ENCODE assay signal across 32 cellular contexts in the genomic region with DNA sequence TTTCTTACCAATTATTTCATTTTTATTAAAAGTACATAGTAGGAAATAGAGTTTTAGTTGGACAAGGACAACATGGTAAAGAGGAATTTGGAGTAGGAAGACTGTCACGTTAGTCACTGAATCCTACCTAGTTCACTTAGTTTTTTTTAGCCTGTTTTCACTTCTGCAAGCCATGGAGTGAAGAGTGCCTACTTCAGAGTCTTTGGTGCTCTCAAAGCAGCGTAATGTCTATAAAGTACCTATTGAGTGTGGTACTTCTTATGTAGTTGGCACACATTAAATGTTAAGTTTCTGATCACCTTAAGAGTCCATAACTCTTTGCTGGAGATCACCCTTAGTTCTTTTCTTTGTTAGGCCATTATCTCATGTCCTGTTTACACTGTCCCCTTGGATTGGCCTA.
A peak's percentile ranks its signal among the peaks of the same experiment; 100 is the strongest.
DNase-seq lines count a peak whose midpoint lies in the region; ATAC-seq, FAIRE-seq and TF ChIP-seq lines count a peak whose summit lies in the region.
"Had no signal": no experiment of that assay in that cellular context is flagged by ENCODE, and none has a peak within 500 bp of the region (broad histone marks: within the 10 kb centered on the region; RNA-seq: fewer than 3 reads in every experiment).

No MANE protein-coding gene starts in this region.

- no peaks in the 10 kb centered on the region for H3K9me3 Mint-ChIP-seq in CD4-positive, alpha-beta memory T cell
- H3K9me3 Mint-ChIP-seq: activated B cell treated with CpG ODN at 0.5 μM for 24 hours; CD4-positive, alpha-beta T cell; IgD-negative memory B cell; naive thymus-derived CD8-positive, alpha-beta T cell; T-helper 1 cell treated with Interleukin-12 subunit alpha and Interleukin-12 subunit beta and Interleukin-4 antibody, amounts not matched to agents 30 μg/mL and 1 μg/mL, for 36 hours had no signal

- DNase-seq in A549 (ENCODE audit: low read depth in 1 of 2, low spot score in 1 of 2) (no peak), Karpas-422 (no peak), esophagus muscularis mucosa (ENCODE audit: extremely low spot score) (no peak), sigmoid colon (no peak), thyroid gland (no peak), H7 (no peak)
- DNase-seq in CD4-positive, alpha-beta memory T cell, result no peak
- DNase-seq: activated B cell treated with CpG ODN at 0.5 μM for 24 hours; activated CD4-positive, alpha-beta T cell treated with anti-CD3 and anti-CD28 coated beads, Interleukin-2, amount 50 U/mL, for 1 hour; activated effector memory CD4-positive, alpha-beta T cell treated with Interleukin-2 at 50 U/mL for 16 hours; activated T-cell treated with anti-CD3 and anti-CD28 coated beads, Interleukin-2, amount 50 U/mL, for 1 hour; CD4-positive, alpha-beta T cell; foreskin keratinocyte; kidney; naive thymus-derived CD8-positive, alpha-beta T cell; NCI-H1105; NCI-H187; NCI-H2171 treated with DMSO at 0.1 percent for 48 hours; NCI-H510A treated with DMSO at 0.1 percent for 48 hours; nucleus accumbens; stimulated activated CD4-positive, alpha-beta T cell treated with anti-CD3 and anti-CD28 coated beads, Interleukin-15, amount 100 ng/mL, for 24 hours; stimulated activated CD4-positive, alpha-beta T cell treated with anti-CD3 and anti-CD28 coated beads, Interleukin-4, amount 100 ng/mL, for 4 hours; substantia nigra had no signal

- TF ChIP-seq POLR2A in A549 (IDR thresholded peaks at IDR 0.05; ENCODE audit: low read length) (no peak), esophagus muscularis mucosa (IDR thresholded peaks at IDR 0.05; ENCODE audit: low read depth) (no peak), sigmoid colon (IDR thresholded peaks at IDR 0.05) (no peak), thyroid gland (IDR thresholded peaks at IDR 0.05) (no peak)

- TF ChIP-seq EP300 in A549 (IDR thresholded peaks at IDR 0.05) (no peak), esophagus muscularis mucosa (IDR thresholded peaks at IDR 0.05) (no peak), sigmoid colon (IDR thresholded peaks at IDR 0.05) (no peak)

- H3K4me3 ChIP-seq in A549 (no peak overlapping the region), Karpas-422 (ENCODE audit: low read length) (no peak overlapping the region), esophagus muscularis mucosa (no peak overlapping the region), sigmoid colon (no peak overlapping the region), thyroid gland (replicated peaks in 1 of 3) (no peak overlapping the region), H7 (ENCODE audit: insufficient read depth, low read depth, low read length) (no peak overlapping the region)
- H3K4me3 ChIP-seq in CD4-positive, alpha-beta memory T cell (ENCODE audit: low read length in 2 of 2), result no peak overlapping the region
- H3K4me3 ChIP-seq: cardiac muscle cell, vagina had no signal

- ATAC-seq in A549 (no peak), HG03159 (IDR thresholded peaks at IDR 0.05; ENCODE audit: unreplicated experiment) (no peak)
- ATAC-seq: activated naive CD4-positive, alpha-beta T cell treated with anti-CD3 and anti-CD28 coated beads, Interleukin-2, amount 50 U/mL, for 72 hours; foreskin keratinocyte; naive thymus-derived CD8-positive, alpha-beta T cell had no signal

- no peak overlapping the region for H3K27ac Mint-ChIP-seq in CD4-positive, alpha-beta memory T cell
- H3K27ac Mint-ChIP-seq: activated B cell treated with CpG ODN at 0.5 μM for 24 hours; activated naive CD4-positive, alpha-beta T cell treated with anti-CD3 and anti-CD28 coated beads, Interleukin-2, amount 50 U/mL, for 72 hours; CD4-positive, alpha-beta T cell; IgD-negative memory B cell; naive thymus-derived CD8-positive, alpha-beta T cell; T-helper 1 cell treated with Interleukin-12 subunit alpha and Interleukin-12 subunit beta and Interleukin-4 antibody, amounts not matched to agents 30 μg/mL and 1 μg/mL, for 36 hours had no signal

- H3K4me2 ChIP-seq in A549 (peak overlapping the region; percentile 26; the same call in 1 of the 3 replicates), Karpas-422 (ENCODE audit: low read depth, low read length, poor library complexity, severe bottlenecking) (no peak overlapping the region)

- peaks cover 5 to 25% (median 18%) of the 10 kb centered on the region in 4 donors for H3K4me1 Mint-ChIP-seq in CD4-positive, alpha-beta memory T cell

- TF ChIP-seq RAD21 in A549 (conservative IDR thresholded peaks at IDR 0.05 in 1 of 2, IDR thresholded peaks at IDR 0.05 in 1 of 2), result no peak

- CTCF ChIA-PET in A549 (lab: Yijun Ruan, JAX), result no interaction called here
- CTCF ChIA-PET in CD4-positive, alpha-beta memory T cell (lab: Charles Lee; ENCODE audit: partially characterized antibody), result no interaction called here

- H3K36me3 Mint-ChIP-seq in CD4-positive, alpha-beta memory T cell, result peaks cover 35 to 59% of the 10 kb centered on the region in 2 donors

- H3K9ac ChIP-seq in Karpas-422 (ENCODE audit: low read length), result no peak overlapping the region

- POLR2A ChIA-PET in A549 (lab: Yijun Ruan, JAX), result no interaction called here
- POLR2A ChIA-PET in CD4-positive, alpha-beta memory T cell (lab: Charles Lee; ENCODE audit: partially characterized antibody), result no interaction called here

- H3K27me3 Mint-ChIP-seq in CD4-positive, alpha-beta memory T cell, result no peaks in the 10 kb centered on the region
- H3K27me3 Mint-ChIP-seq: activated B cell treated with CpG ODN at 0.5 μM for 24 hours; CD4-positive, alpha-beta T cell; naive thymus-derived CD8-positive, alpha-beta T cell had no signal

- no peak overlapping the region for H2AFZ ChIP-seq in Karpas-422 (ENCODE audit: low read length)

- H3K27me3 ChIP-seq in Karpas-422 (ENCODE audit: low read length) (no peaks in the 10 kb centered on the region), esophagus muscularis mucosa (no peaks in the 10 kb centered on the region), sigmoid colon (no peaks in the 10 kb centered on the region), thyroid gland (no peaks in the 10 kb centered on the region), H7 (ENCODE audit: control insufficient read depth, insufficient read depth, low read length) (no peaks in the 10 kb centered on the region)
- no peaks in the 10 kb centered on the region for H3K27me3 ChIP-seq in CD4-positive, alpha-beta memory T cell (ENCODE audit: insufficient read depth, low read length)
- H3K27me3 ChIP-seq: cardiac muscle cell, foreskin keratinocyte, vagina had no signal

- H3K4me1 ChIP-seq in A549, result peaks cover 51% of the 10 kb centered on the region
- peaks cover 48% of the 10 kb centered on the region for H3K4me1 ChIP-seq in Karpas-422 (ENCODE audit: low read length)
- H3K4me1 ChIP-seq in esophagus muscularis mucosa, result peaks cover 45 to 100% (median 97%) of the 10 kb centered on the region in 4 donors
- H3K4me1 ChIP-seq in sigmoid colon, result peaks cover 0 to 97% (median 85%) of the 10 kb centered on the region in 4 donors
- H3K4me1 ChIP-seq in thyroid gland, result peaks cover 0 to 8% of the 10 kb centered on the region in 2 donors
- H3K4me1 ChIP-seq in CD4-positive, alpha-beta memory T cell (ENCODE audit: insufficient read depth, low read length), result no peaks in the 10 kb centered on the region

- TF ChIP-seq CTCF in A549 (IDR thresholded peaks at IDR 0.05), result no peak
- TF ChIP-seq CTCF in esophagus muscularis mucosa (IDR thresholded peaks at IDR 0.05), result no peak
- TF ChIP-seq CTCF in sigmoid colon (IDR thresholded peaks at IDR 0.05), result no peak
- no peak for TF ChIP-seq CTCF in thyroid gland (IDR thresholded peaks at IDR 0.05)

- 93% methylated on average over 2 of the region's 2 CpGs for WGBS in A549 (ENCODE audit: missing lambda C conversion rate)
- 71% methylated on average over 2 of the region's 2 CpGs for WGBS in esophagus muscularis mucosa
- 64 to 77% methylated on average over 2 of the region's 2 CpGs for WGBS in sigmoid colon, 2 donors
- 13 to 42% methylated on average over 2 of the region's 2 CpGs for WGBS in thyroid gland, 2 donors

- no peaks in the 10 kb centered on the region for H3K79me2 ChIP-seq in Karpas-422 (ENCODE audit: low read length)

- no peaks in the 10 kb centered on the region for H4K20me1 ChIP-seq in Karpas-422 (ENCODE audit: insufficient read depth, low read depth, low read length)

- H3K9me3 ChIP-seq in A549 (no peaks in the 10 kb centered on the region), Karpas-422 (ENCODE audit: low read length) (no peaks in the 10 kb centered on the region), esophagus muscularis mucosa (no peaks in the 10 kb centered on the region), sigmoid colon (no peaks in the 10 kb centered on the region), thyroid gland (no peaks in the 10 kb centered on the region)
- H3K9me3 ChIP-seq in CD4-positive, alpha-beta memory T cell (ENCODE audit: control insufficient read depth in 1 of 2, low read length in 2 of 2), result no peaks in the 10 kb centered on the region
- H3K9me3 ChIP-seq: vagina had no signal

- no peak overlapping the region for H3K4me3 Mint-ChIP-seq in CD4-positive, alpha-beta memory T cell
- H3K4me3 Mint-ChIP-seq: activated B cell treated with CpG ODN at 0.5 μM for 24 hours; CD4-positive, alpha-beta T cell; IgD-negative memory B cell; naive thymus-derived CD8-positive, alpha-beta T cell; T-helper 1 cell treated with Interleukin-12 subunit alpha and Interleukin-12 subunit beta and Interleukin-4 antibody, amounts not matched to agents 30 μg/mL and 1 μg/mL, for 36 hours had no signal

- intact Hi-C loops in esophagus muscularis mucosa (cut with DNase I), result no loop called here
- intact Hi-C loops in sigmoid colon (cut with DNase I), result no loop called here
- intact Hi-C loops in thyroid gland (cut with DNase I), result no loop called here
- intact Hi-C loops in CD4-positive, alpha-beta memory T cell (cut with micrococcal nuclease), result no loop called here

- H3K27ac ChIP-seq in A549, result no peak overlapping the region; a peak in 1 of 6 replicates
- peak overlapping the region; percentile 12; the same call in 1 of the 2 replicates for H3K27ac ChIP-seq in Karpas-422 (ENCODE audit: low read length)
- peak overlapping the region; percentile 90 to 98 (median 94) for H3K27ac ChIP-seq in esophagus muscularis mucosa (replicated peaks in 1 of 4)
- peak overlapping the region; percentile 74 to 97 (median 93) for H3K27ac ChIP-seq in sigmoid colon
- H3K27ac ChIP-seq in thyroid gland, result no peak overlapping the region
- H3K27ac ChIP-seq in CD4-positive, alpha-beta memory T cell (ENCODE audit: low read depth, low read length), result no peak overlapping the region
- H3K27ac ChIP-seq: cardiac muscle cell, foreskin keratinocyte, RWPE1, vagina had no signal

- H3K36me3 ChIP-seq in Karpas-422 (ENCODE audit: insufficient read depth, low read length), result no peaks in the 10 kb centered on the region
- peaks cover 0 to 15% (median 4%) of the 10 kb centered on the region in 4 donors for H3K36me3 ChIP-seq in esophagus muscularis mucosa
- H3K36me3 ChIP-seq in sigmoid colon, result peaks cover 0 to 5% (median 0%) of the 10 kb centered on the region in 4 donors
- no peaks in the 10 kb centered on the region for H3K36me3 ChIP-seq in thyroid gland
- H3K36me3 ChIP-seq in CD4-positive, alpha-beta memory T cell (ENCODE audit: insufficient read depth, low read length), result no peaks in the 10 kb centered on the region
- no peaks in the 10 kb centered on the region for H3K36me3 ChIP-seq in H7 (replicated peaks; ENCODE audit: control insufficient read depth, insufficient read depth, low read length)
- H3K36me3 ChIP-seq: cardiac muscle cell, vagina had no signal

- H3K9me2 ChIP-seq in Karpas-422 (replicated peaks; ENCODE audit: insufficient read depth, low read length), result no peaks in the 10 kb centered on the region

- no peak for FAIRE-seq in A549 (lab: Jason Lieb, UNC)
- FAIRE-seq: D721Med, H54, kidney had no signal

TF ChIP-seq in A549, 52 proteins besides CTCF, POLR2A, EP300 and RAD21 (continues in another document):
- no peak for TF ChIP-seq CEBPB (IDR thresholded peaks at IDR 0.05)

Comparison
In these comparisons a context has a peak if more than half of its experiments do, and no peak if none do; other contexts are left out.
1. H3K27ac ChIP-seq: peak in Karpas-422 (single experiment), esophagus muscularis mucosa (4 of 4) and sigmoid colon (4 of 4); none in A549 (0 of 2), thyroid gland (0 of 3) and CD4-positive, alpha-beta memory T cell (single experiment).